1 cellular context compared by ENCODE assay signal in genomic region chr16:29678691-29679267, GRCh38.
TF ChIP-seq lines count a peak whose summit lies in the region.

Gene QPRT, plus strand, starts transcription at chr16:29679180. Its CDS starts 18 bp downstream, at chr16:29679198.

TF ChIP-seq in HEK293, 187 proteins besides CTCF, POLR2A, EP300 and RAD21 (continued from another document):
- TF ChIP-seq KLF17 (tag by site-specific recombination; IDR thresholded peaks at IDR 0.05) (no peak), SP3 (tag by site-specific recombination; IDR thresholded peaks at IDR 0.05) (peak; percentile 63), ZNF600 (tag by site-specific recombination; IDR thresholded peaks at IDR 0.05) (peak; percentile 95), ZBTB8A (tag by site-specific recombination; IDR thresholded peaks at IDR 0.05) (0 out of 2 replicates have a peak, but pooled peaks have one; percentile 14), ZNF366 (tag by site-specific recombination; conservative IDR thresholded peaks at IDR 0.05) (no peak), ZNF76 (tag by site-specific recombination; IDR thresholded peaks at IDR 0.05; ENCODE audit: borderline replicate concordance, low read depth) (peak; percentile 81), TSHZ1 (tag by site-specific recombination; IDR thresholded peaks at IDR 0.05; ENCODE audit: borderline replicate concordance) (peak; percentile 19; the same call in 1 of the 2 replicates), YY1 (tag by site-specific recombination; IDR thresholded peaks at IDR 0.05) (peak; percentile 39; the same call in 1 of the 2 replicates), ZNF692 (tag by site-specific recombination; IDR thresholded peaks at IDR 0.05) (peak; percentile 50)
